In the genomic region with DNA sequence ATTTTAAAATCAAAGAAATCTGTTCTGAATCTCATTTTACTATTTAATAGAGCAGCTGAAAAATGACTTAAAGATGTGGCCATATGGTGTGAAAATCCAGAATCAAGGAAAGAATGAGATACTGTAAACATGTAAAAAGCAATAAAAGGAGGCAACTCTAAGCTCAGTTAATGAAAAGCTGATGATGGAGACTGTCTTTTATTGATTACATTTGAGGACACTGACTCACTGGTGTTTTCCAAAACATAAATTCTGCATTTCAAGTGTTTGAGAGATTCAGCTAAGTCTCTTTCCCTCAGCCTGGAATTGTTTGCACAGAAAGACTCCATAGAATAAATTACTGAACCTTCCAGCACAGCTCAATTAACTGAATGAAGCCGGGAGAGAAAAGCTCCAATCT, we compare ENCODE assay signal across 1 cellular context.
TF ChIP-seq lines count a peak whose summit lies in the region.

No MANE protein-coding gene starts in this region.

TF ChIP-seq in IMR-90, 13 proteins besides CTCF, POLR2A, EP300 and RAD21 (continued from another document):
- TF ChIP-seq NFE2L2 (IDR thresholded peaks at IDR 0.05; ENCODE audit: low read depth, low read length): no peak
- TF ChIP-seq MAFK (IDR thresholded peaks at IDR 0.05; ENCODE audit: low read depth, low read length): no peak
